In genomic region chr6:3861424-3861823, GRCh38 we compare ENCODE assay signal across 1 cellular context.
TF ChIP-seq lines count a peak whose summit lies in the region.

No MANE protein-coding gene starts in this region.

TF ChIP-seq in HepG2, 621 proteins besides CTCF, POLR2A, EP300 and RAD21:
- TF ChIP-seq RBAK (CRISPR knock-in tag; IDR thresholded peaks at IDR 0.05): no peak
- TF ChIP-seq CENPBD1 (CRISPR knock-in tag; IDR thresholded peaks at IDR 0.05; ENCODE audit: borderline replicate concordance, low read depth): no peak
- TF ChIP-seq ZNF747 (CRISPR knock-in tag; IDR thresholded peaks at IDR 0.05; ENCODE audit: borderline replicate concordance): no peak
- TF ChIP-seq CC2D1A (CRISPR knock-in tag; IDR thresholded peaks at IDR 0.05): no peak
- TF ChIP-seq NR2C2 (CRISPR knock-in tag; IDR thresholded peaks at IDR 0.05; ENCODE audit: borderline replicate concordance): no peak
- no peak for TF ChIP-seq MED1 (CRISPR knock-in tag; IDR thresholded peaks at IDR 0.05)
- no peak for TF ChIP-seq FOXJ3 (CRISPR knock-in tag; IDR thresholded peaks at IDR 0.05; ENCODE audit: borderline replicate concordance)
- TF ChIP-seq SALL2 (CRISPR knock-in tag; IDR thresholded peaks at IDR 0.05): no peak
- no peak for TF ChIP-seq PPARG (CRISPR knock-in tag; conservative IDR thresholded peaks at IDR 0.05)
- TF ChIP-seq FOXO1 (CRISPR knock-in tag; IDR thresholded peaks at IDR 0.05): no peak
- no peak for TF ChIP-seq ZNF724P (CRISPR knock-in tag; IDR thresholded peaks at IDR 0.05; ENCODE audit: borderline replicate concordance)
- no peak for TF ChIP-seq PBX2 (CRISPR knock-in tag; IDR thresholded peaks at IDR 0.05)
- TF ChIP-seq KMT2A (CRISPR knock-in tag; IDR thresholded peaks at IDR 0.05): no peak
